In genomic region chr2:152715854-152716428, GRCh38 we compare ENCODE assay signal across 8 cellular contexts. TPM values are rescaled to one million over a fixed set of nuclear protein-coding genes. Genes with fewer than 3 reads are reported as not detected.
DNase-seq lines count a peak whose midpoint lies in the region; ATAC-seq, FAIRE-seq and TF ChIP-seq lines count a peak whose summit lies in the region.

No MANE protein-coding gene starts in this region.

- TF ChIP-seq POLR2A in GM12878 (IDR thresholded peaks at IDR 0.05; ENCODE audit: low read depth, low read length): no peak

- peak overlapping the region; percentile 77 for H3K4me2 ChIP-seq in GM12878 (ENCODE audit: control insufficient read depth, insufficient read depth)

- no peak overlapping the region for H2AFZ ChIP-seq in GM12878 (ENCODE audit: control insufficient read depth, low read depth, low read length)

- SMC1A ChIA-PET in GM12878 (lab: Charles Lee; ENCODE audit: uncharacterized antibody, unreplicated experiment): interaction anchor here (0.7 to 3.4 kb wide), 9 partner anchors 11 to 549 kb away, joined by 3 to 22 read pairs (median 3); no protein-coding TSS in a partner anchor

- ATAC-seq in GM12878 (no peak), HG03442 (IDR thresholded peaks at IDR 0.05; ENCODE audit: unreplicated experiment) (no peak), GM19455 (IDR thresholded peaks at IDR 0.05; ENCODE audit: unreplicated experiment) (no peak)

- peak; percentile 46 to 79 (median 73) for TF ChIP-seq CTCF in GM12878 (IDR thresholded peaks at IDR 0.05 in 2 of 3, conservative IDR thresholded peaks at IDR 0.05 in 1 of 3; ENCODE audit: control insufficient read depth in 2 of 3, extremely low read depth in 1 of 3, insufficient read depth in 1 of 3, low read depth in 3 of 3, low read length in 3 of 3)

- no peaks in the 10 kb centered on the region for H3K27me3 ChIP-seq in GM12878 (replicated peaks in 1 of 2; ENCODE audit: control insufficient read depth in 2 of 2, insufficient read depth in 2 of 2, low read length in 1 of 2)

- no peaks in the 10 kb centered on the region for H4K20me1 ChIP-seq in GM12878 (ENCODE audit: control insufficient read depth, insufficient read depth)

- no peaks in the 10 kb centered on the region for H3K4me1 ChIP-seq in GM12878 (ENCODE audit: control insufficient read depth, insufficient read depth, low read length)

- no TSS peak for BruUV-seq in GM12878 (replicated peaks; lab: Mats Ljungman, UMichigan)

- POLR2A ChIA-PET in GM12878 (lab: Charles Lee): interaction anchor here (0.6 to 2.9 kb wide), 4 partner anchors 11 to 49 kb away, joined by 3 to 20 read pairs (median 8); no protein-coding TSS in a partner anchor

- peak overlapping the region; percentile 95; the same call in 1 of the 2 replicates for H3K27ac ChIP-seq in GM12878 (ENCODE audit: control insufficient read depth, insufficient read depth)

- FAIRE-seq in GM12878 (lab: Jason Lieb, UNC): no peak

- in situ Hi-C loops in GM12878 (cut with MboI): loop anchor here (25.0 kb wide), 1 partner anchor 1429 kb away; the partner anchor contains the start of gene NMI

- peaks cover 79% of the 10 kb centered on the region for H3K79me2 ChIP-seq in GM12878 (ENCODE audit: control insufficient read depth, insufficient read depth, low read length)

- intact Hi-C loops in GM12878 (cut with micrococcal nuclease; ENCODE audit: unreplicated experiment): loop anchor here (5.0 to 10.0 kb wide), 2 partner anchors 539 to 1431 kb away; partner anchors contain the start of genes NMI and STAM2

- CTCF ChIA-PET in GM12878 (lab: Yijun Ruan, JAX): interaction anchor here (0.6 to 5.7 kb wide), 16 partner anchors 10 to 1786 kb away, joined by 3 to 58 read pairs (median 4); no protein-coding TSS in a partner anchor

- TF ChIP-seq EP300 in GM12878 (IDR thresholded peaks at IDR 0.05; ENCODE audit: borderline replicate concordance in 1 of 2, control insufficient read depth in 1 of 2, low read depth in 2 of 2, low read length in 2 of 2): no peak

- peak overlapping the region; percentile 81 for H3K4me3 ChIP-seq in GM12878

- RAD21 ChIA-PET in GM12878 (lab: Charles Lee; ENCODE audit: unreplicated experiment): interaction anchor here (1.0 to 2.0 kb wide), 7 partner anchors 8 to 540 kb away, joined by 3 to 7 read pairs (median 3); no protein-coding TSS in a partner anchor

- TF ChIP-seq RAD21 in GM12878 (IDR thresholded peaks at IDR 0.05; ENCODE audit: insufficient read depth, low read depth, low read length): no peak; the same call in 1 of the 2 replicates

- H3K9ac ChIP-seq in GM12878 (ENCODE audit: control insufficient read depth, insufficient read depth, low read length): peak overlapping the region; percentile 98

- no peaks in the 10 kb centered on the region for H3K9me3 ChIP-seq in GM12878 (replicated peaks; ENCODE audit: control insufficient read depth, insufficient read depth, low read length)

- DNase-seq in AG08395 (ENCODE audit: low spot score) (peak; percentile 16), GF-D8 (lab: John Stamatoyannopoulos, UW) (peak; percentile 31), NCI-H69 (lab: John Stamatoyannopoulos, UW) (peak; percentile 44), GM12878 (ENCODE audit: low read depth, low spot score) (no peak), lung microvascular endothelial cell (ENCODE audit: low read depth in 2 of 2) (peak; percentile 42 to 44), C1 segment of cervical spinal cord (lab: John Stamatoyannopoulos, UW) (no peak)

- 7% methylated on average over 8 of the region's 8 CpGs for WGBS in GM12878 (ENCODE audit: insufficient coverage, insufficient replicate concordance, low lambda C conversion rate, missing lambda C conversion rate)

- H3K36me3 ChIP-seq in GM12878 (ENCODE audit: control insufficient read depth in 2 of 2, insufficient read depth in 2 of 2, low read length in 1 of 2): peaks cover 0 to 20% of the 10 kb centered on the region in 2 experiments; a peak in 2 of 4 replicates

TF ChIP-seq in GM12878, 131 proteins besides CTCF, POLR2A, EP300 and RAD21 (continues in another document):
- TF ChIP-seq CBFB (IDR thresholded peaks at IDR 0.05; ENCODE audit: low read depth) (no peak), RUNX3 (IDR thresholded peaks at IDR 0.05; ENCODE audit: low read length) (peak; percentile 21; the same call in 1 of the 2 replicates), ASH2L (IDR thresholded peaks at IDR 0.05; ENCODE audit: borderline replicate concordance, low read depth) (no peak), ZNF592 (IDR thresholded peaks at IDR 0.05) (no peak), BMI1 (IDR thresholded peaks at IDR 0.05; ENCODE audit: borderline replicate concordance) (no peak), MXI1 (IDR thresholded peaks at IDR 0.05; ENCODE audit: low read depth, low read length) (peak; percentile 33; the same call in 1 of the 2 replicates), ATF3 (IDR thresholded peaks at IDR 0.05; ENCODE audit: borderline replicate concordance, extremely low read depth, low read depth, low read length) (no peak), GABPA (IDR thresholded peaks at IDR 0.05; ENCODE audit: low read depth) (no peak), IKZF2 (IDR thresholded peaks at IDR 0.05) (peak; percentile 9 to 22; a peak in 1 of 4 replicates)

RNA-seq across cellular contexts. Expression of gene PRPF40A, which starts 1.3 kb away (rescaled TPM):
- 399 and 423 TPM in 2 replicates for total RNA-seq in GM12878 (2013; cell fraction: nucleolus; rRNA removed)
- 123 and 139 TPM in 2 replicates for total RNA-seq in GM12878 (2014; rRNA removed)
- total RNA-seq in GM12878 (2014; rRNA removed; fragmentation: Illumina TruSeq; extraction: Trizol): 159 and 164 TPM in 2 replicates
- 145 and 151 TPM in 2 replicates for total RNA-seq in GM12878 (2021)
- polyA plus RNA-seq in GM12878 (2011; ENCODE audit: low read depth): 32.0 TPM
- polyA plus RNA-seq in GM12878 (2011; rRNA removed): 145 and 175 TPM in 2 replicates
- polyA plus RNA-seq in GM12878 (2011; cell fraction: cytosol; rRNA removed): 85.3 and 127 TPM in 2 replicates
- polyA plus RNA-seq in GM12878 (2011; cell fraction: nucleus; rRNA removed): 285 and 290 TPM in 2 replicates
- polyA plus RNA-seq in GM12878 (2012): 47.0 and 71.4 TPM in 2 replicates
- polyA plus RNA-seq in GM12878 (2014; fragmentation: Illumina TruSeq; extraction: Trizol): 143 and 160 TPM in 2 replicates
- polyA plus RNA-seq in GM12878 (2014; fragmentation: Nextera tagmentation; extraction: Ambion mirVana): 100 to 1,000 TPM in 1 of 2 experiments, 10 to 100 TPM in 1; 97.8 to 117 TPM
- 90.8 and 131 TPM in 2 replicates for polyA plus RNA-seq in GM12878 (2014; rRNA removed)
- polyA plus RNA-seq in GM12878 (2016; fragmentation: Nextera tagmentation; extraction: Ambion mirVana): 100 to 1,000 TPM; 189 to 197 TPM
- 242 and 408 TPM in 2 replicates for polyA minus RNA-seq in GM12878 (2011; rRNA and poly(A)+ RNA removed)
- 51.6 and 67.1 TPM in 2 replicates for polyA minus RNA-seq in GM12878 (2011; cell fraction: cytosol; rRNA and poly(A)+ RNA removed)
- polyA minus RNA-seq in GM12878 (2011; cell fraction: nucleus; rRNA and poly(A)+ RNA removed): 208 and 363 TPM in 2 replicates
- total RNA-seq in lung microvascular endothelial cell: 69.4 and 79.8 TPM in 2 replicates

RNA-seq across cellular contexts. Expression of gene ARL6IP6, which starts 2.5 kb away (rescaled TPM):
- total RNA-seq in GM12878 (2013; cell fraction: nucleolus; rRNA removed): 52.3 and 58.3 TPM in 2 replicates
- 15.8 and 21.1 TPM in 2 replicates for total RNA-seq in GM12878 (2014; rRNA removed)
- total RNA-seq in GM12878 (2014; rRNA removed; fragmentation: Illumina TruSeq; extraction: Trizol): 23.4 and 25.8 TPM in 2 replicates
- total RNA-seq in GM12878 (2021): 23.5 and 26.6 TPM in 2 replicates
- polyA plus RNA-seq in GM12878 (2011; ENCODE audit: low read depth): 16.8 TPM
- polyA plus RNA-seq in GM12878 (2011; rRNA removed): 87.3 and 130 TPM in 2 replicates
- polyA plus RNA-seq in GM12878 (2011; cell fraction: cytosol; rRNA removed): 27.4 and 39.7 TPM in 2 replicates
- 71.2 and 88.7 TPM in 2 replicates for polyA plus RNA-seq in GM12878 (2011; cell fraction: nucleus; rRNA removed)
- polyA plus RNA-seq in GM12878 (2012): 14.3 and 19.4 TPM in 2 replicates
- 31.7 and 48.0 TPM in 2 replicates for polyA plus RNA-seq in GM12878 (2014; fragmentation: Illumina TruSeq; extraction: Trizol)
- polyA plus RNA-seq in GM12878 (2014; fragmentation: Nextera tagmentation; extraction: Ambion mirVana): 10 to 100 TPM; 18.0 to 30.1 TPM
- 18.1 and 19.5 TPM in 2 replicates for polyA plus RNA-seq in GM12878 (2014; rRNA removed)
- polyA plus RNA-seq in GM12878 (2016; fragmentation: Nextera tagmentation; extraction: Ambion mirVana): 10 to 100 TPM; 48.5 to 51.5 TPM
- 27.0 and 29.3 TPM in 2 replicates for polyA minus RNA-seq in GM12878 (2011; rRNA and poly(A)+ RNA removed)
- 6.9 and 9.1 TPM in 2 replicates for polyA minus RNA-seq in GM12878 (2011; cell fraction: cytosol; rRNA and poly(A)+ RNA removed)
- 18.9 and 25.4 TPM in 2 replicates for polyA minus RNA-seq in GM12878 (2011; cell fraction: nucleus; rRNA and poly(A)+ RNA removed)
- total RNA-seq in lung microvascular endothelial cell: 15.1 and 16.8 TPM in 2 replicates

Comparison
In these comparisons a context has a peak if more than half of its experiments do, and no peak if none do; other contexts are left out.
1. DNase-seq: peak in AG08395 (single experiment), GF-D8 (single experiment), NCI-H69 (single experiment) and lung microvascular endothelial cell (2 of 2); none in GM12878 (single experiment) and C1 segment of cervical spinal cord (0 of 14).